8 cellular contexts compared by ENCODE assay signal in the genomic region with DNA sequence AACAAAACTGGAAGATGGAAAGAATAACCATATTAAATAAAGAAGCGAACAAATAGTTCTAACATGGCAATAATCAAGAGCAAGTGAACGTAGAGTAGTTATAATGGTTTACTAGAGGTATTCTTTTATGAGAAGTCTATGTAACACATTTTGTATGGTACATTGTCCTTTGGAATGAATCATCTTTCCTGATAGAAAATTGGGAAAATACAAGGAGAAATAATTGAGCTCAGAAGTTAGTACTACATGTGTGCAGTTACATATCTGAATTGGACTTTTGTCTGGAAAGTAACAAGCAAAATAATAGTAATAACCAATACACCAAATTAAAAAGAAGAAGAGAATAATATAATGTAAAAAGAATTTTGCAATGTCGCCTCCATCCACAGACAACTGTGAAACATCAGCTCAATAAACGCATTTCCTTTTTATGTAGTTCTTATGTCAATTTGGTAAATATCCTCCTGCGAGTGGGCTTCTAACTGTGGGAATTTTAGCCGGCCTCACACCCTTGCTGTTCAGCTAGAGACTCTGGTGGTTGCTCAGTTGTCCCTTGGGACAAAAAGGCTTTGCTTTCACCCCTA. TPM values are rescaled to one million over a fixed set of nuclear protein-coding genes. Genes with fewer than 3 reads are reported as not detected.
A peak's percentile ranks its signal among the peaks of the same experiment; 100 is the strongest.
DNase-seq lines count a peak whose midpoint lies in the region; ATAC-seq and TF ChIP-seq lines count a peak whose summit lies in the region.

No MANE protein-coding gene starts in this region.

- H3K27me3 ChIP-seq in BLaER1: no peaks in the 10 kb centered on the region
- no peaks in the 10 kb centered on the region for H3K27me3 ChIP-seq in Loucy (ENCODE audit: insufficient read depth, low read length, poor library complexity, severe bottlenecking)
- no peaks in the 10 kb centered on the region for H3K27me3 ChIP-seq in mammary epithelial cell (ENCODE audit: insufficient read depth, low read length)
- no peaks in the 10 kb centered on the region for H3K27me3 ChIP-seq in neural cell (ENCODE audit: insufficient read depth, low read depth, low read length)

- in situ Hi-C loops in mammary epithelial cell (cut with MboI; ENCODE audit: low sequenced_read_pairs in 2 of 2): no loop called here

- peak overlapping the region; percentile 98 for H3K4me3 ChIP-seq in BLaER1
- peak overlapping the region; percentile 97 for H3K4me3 ChIP-seq in Loucy (ENCODE audit: low read length, poor library complexity, severe bottlenecking)
- peak overlapping the region in 1 of 3 experiments; percentile 81 for H3K4me3 ChIP-seq in mammary epithelial cell (replicated peaks in 1 of 3; ENCODE audit: insufficient read depth in 1 of 3, low read depth in 2 of 3, low read length in 3 of 3)
- H3K4me3 ChIP-seq in neural cell (ENCODE audit: low read length): peak overlapping the region; percentile 100

- H3K9me2 ChIP-seq in Loucy (replicated peaks; ENCODE audit: low read depth, low read length) (no peaks in the 10 kb centered on the region), neural cell (ENCODE audit: insufficient read depth, low read length) (no peaks in the 10 kb centered on the region)

- peaks cover 25% of the 10 kb centered on the region for H3K79me2 ChIP-seq in Loucy (ENCODE audit: insufficient read depth, low read length)
- H3K79me2 ChIP-seq in mammary epithelial cell (ENCODE audit: insufficient read depth, low read length): peaks cover 19% of the 10 kb centered on the region
- peaks cover 75% of the 10 kb centered on the region for H3K79me2 ChIP-seq in neural cell (replicated peaks; ENCODE audit: insufficient read depth, low read length)

- dilution Hi-C loops in mammary epithelial cell (cut with HindIII; ENCODE audit: low sequenced_read_pairs): loop anchor here (10.0 kb wide), 1 partner anchor 125 kb away; a partner anchor contains a TSS

- H3F3A ChIP-seq in Loucy (ENCODE audit: low read depth) (peaks cover 5% of the 10 kb centered on the region), neural cell (ENCODE audit: insufficient read depth, low read length, poor library complexity, severe bottlenecking) (peaks cover 7% of the 10 kb centered on the region)

- peaks cover 19% of the 10 kb centered on the region for H3K36me3 ChIP-seq in BLaER1
- peaks cover 14% of the 10 kb centered on the region for H3K36me3 ChIP-seq in Loucy (ENCODE audit: insufficient read depth, low read length)
- peaks cover 5% of the 10 kb centered on the region for H3K36me3 ChIP-seq in mammary epithelial cell (ENCODE audit: insufficient read depth, low read length)
- H3K36me3 ChIP-seq in neural cell (ENCODE audit: insufficient read depth, low read length): peaks cover 9% of the 10 kb centered on the region

- no TSS peak for BruUV-seq in mammary epithelial cell (replicated peaks; lab: Mats Ljungman, UMichigan)

- CTCF ChIA-PET in mammary epithelial cell (lab: Charles Lee; ENCODE audit: low non-redundant PET): interaction anchor here (0.6 kb wide), 1 partner anchor 97 kb away, joined by 3 read pairs; no protein-coding TSS in a partner anchor

- intact Hi-C loops in mammary epithelial cell (cut with micrococcal nuclease): loop anchor here (2.0 kb wide), 2 partner anchors 33 to 59 kb away; a partner anchor contains a TSS

- H3K9ac ChIP-seq in BLaER1: peak overlapping the region; percentile 75; the same call in 1 of the 2 replicates
- H3K9ac ChIP-seq in Loucy (ENCODE audit: low read depth, low read length, poor library complexity, severe bottlenecking): peak overlapping the region; percentile 92
- H3K9ac ChIP-seq in mammary epithelial cell (ENCODE audit: insufficient read depth, low read length): no peak overlapping the region
- peak overlapping the region; percentile 88 for H3K9ac ChIP-seq in neural cell (ENCODE audit: low read length)

- H3K9me3 ChIP-seq in BLaER1 (no peaks in the 10 kb centered on the region), Loucy (ENCODE audit: insufficient read depth, low read depth, low read length) (no peaks in the 10 kb centered on the region), mammary epithelial cell (replicated peaks; ENCODE audit: insufficient read depth, low read length) (no peaks in the 10 kb centered on the region), neural cell (ENCODE audit: low read length) (no peaks in the 10 kb centered on the region)

- WGBS in mammary epithelial cell (ENCODE audit: low coverage, missing lambda C conversion rate): 83% methylated on average over 6 of the region's 6 CpGs

- H3K4me1 ChIP-seq in BLaER1 (peaks cover 25% of the 10 kb centered on the region), Loucy (ENCODE audit: insufficient read depth, low read length, poor library complexity, severe bottlenecking) (peaks cover 18% of the 10 kb centered on the region), mammary epithelial cell (ENCODE audit: insufficient read depth, low read length) (peaks cover 16% of the 10 kb centered on the region)

- ATAC-seq in HG03565 (IDR thresholded peaks at IDR 0.05; ENCODE audit: unreplicated experiment): no peak

- TF ChIP-seq CTCF in Loucy (conservative IDR thresholded peaks at IDR 0.05; ENCODE audit: low read length) (no peak), mammary epithelial cell (conservative IDR thresholded peaks at IDR 0.05 in 1 of 2, IDR thresholded peaks at IDR 0.05 in 1 of 2; ENCODE audit: extremely low read depth in 1 of 2, insufficient read depth in 1 of 2, low read depth in 1 of 2, low read length in 2 of 2) (no peak), neural cell (IDR thresholded peaks at IDR 0.05; ENCODE audit: poor library complexity, severe bottlenecking) (no peak)

- no peak for DNase-seq in mammary epithelial cell
- no peak for DNase-seq in stimulated activated CD4-positive, alpha-beta T cell treated with anti-CD3 and anti-CD28 coated beads, Interleukin-4, amount 100 ng/mL, for 24 hours
- no peak for DNase-seq in T1000 (lab: John Stamatoyannopoulos, UW)
- DNase-seq in germinal center (ENCODE audit: low spot score): no peak

- peak overlapping the region; percentile 92; the same call in 1 of the 2 replicates for H2AFZ ChIP-seq in Loucy (ENCODE audit: low read length)
- H2AFZ ChIP-seq in mammary epithelial cell (ENCODE audit: low read depth, low read length): no peak overlapping the region
- H2AFZ ChIP-seq in neural cell (ENCODE audit: low read depth, low read length): no peak overlapping the region

- H4K20me1 ChIP-seq in BLaER1 (peaks cover 19% of the 10 kb centered on the region), Loucy (ENCODE audit: insufficient read depth, low read length, poor library complexity, severe bottlenecking) (peaks cover 17% of the 10 kb centered on the region), mammary epithelial cell (ENCODE audit: insufficient read depth, low read length) (no peaks in the 10 kb centered on the region), neural cell (ENCODE audit: insufficient read depth) (peaks cover 33% of the 10 kb centered on the region)

- H3K4me2 ChIP-seq in BLaER1 (peak overlapping the region; percentile 82), Loucy (ENCODE audit: low read depth, low read length, poor library complexity, severe bottlenecking) (peak overlapping the region; percentile 85), mammary epithelial cell (ENCODE audit: insufficient read depth, low read depth, low read length) (peak overlapping the region; percentile 77), neural cell (ENCODE audit: low read length) (peak overlapping the region; percentile 100)

- TF ChIP-seq RAD21 in neural cell (conservative IDR thresholded peaks at IDR 0.05): no peak

- peak overlapping the region; percentile 83 for H3K27ac ChIP-seq in BLaER1
- peak overlapping the region; percentile 31 for H3K27ac ChIP-seq in mammary epithelial cell (ENCODE audit: insufficient read depth, low read depth, low read length)
- peak overlapping the region; percentile 100 for H3K27ac ChIP-seq in neural cell (ENCODE audit: low read length)

- no peak for TF ChIP-seq EP300 in neural cell (conservative IDR thresholded peaks at IDR 0.05; ENCODE audit: poor library complexity, severe bottlenecking)

TF ChIP-seq in neural cell, 6 proteins besides CTCF, POLR2A, EP300 and RAD21:
- TF ChIP-seq POLR2AphosphoS5 (IDR thresholded peaks at IDR 0.05) (no peak), TAF1 (IDR thresholded peaks at IDR 0.05; ENCODE audit: low read depth) (no peak), MXI1 (conservative IDR thresholded peaks at IDR 0.05; ENCODE audit: poor library complexity, severe bottlenecking) (no peak), SMC3 (conservative IDR thresholded peaks at IDR 0.05; ENCODE audit: poor library complexity) (no peak), EZH2 (IDR thresholded peaks at IDR 0.05; ENCODE audit: borderline replicate concordance, insufficient read depth, low read length, poor library complexity, severe bottlenecking) (no peak)

RNA-seq across cellular contexts. Expression of a gene that starts 0.9 kb away (rescaled TPM):
- total RNA-seq in mammary epithelial cell: 100 to 1,000 TPM; 194 to 540 TPM
- polyA plus RNA-seq in mammary epithelial cell (680 TPM), neural cell (14,333 and 15,501 TPM in 2 replicates)
- polyA minus RNA-seq in mammary epithelial cell (1,013 TPM), neural cell (7,980 and 9,115 TPM in 2 replicates)

RNA-seq across cellular contexts. Expression of a gene that starts 58.6 kb away (rescaled TPM):
- 1,000 to 10,000 TPM in 1 of 2 donors, 100 to 1,000 TPM in 1; 591 to 1,181 TPM for total RNA-seq in mammary epithelial cell
- polyA plus RNA-seq in mammary epithelial cell (4,306 TPM), neural cell (573 and 605 TPM in 2 replicates)
- polyA minus RNA-seq in mammary epithelial cell (2,687 TPM), neural cell (371 and 430 TPM in 2 replicates)

Comparison
In these comparisons a context has a peak if more than half of its experiments do, and no peak if none do; other contexts are left out.
1. H3K27ac ChIP-seq: peak in every context shown above with its lines; median percentile 100 in neural cell; 83 in BLaER1; 31 in mammary epithelial cell.
2. RNA of a gene that starts 0.9 kb away (polyA plus RNA-seq): 14,333 to 15,501 TPM in neural cell; 680 TPM in mammary epithelial cell (single experiment); every median in the first group is over 10 times any median in the second.
3. Peak in every context shown above with its lines, with median percentiles within 50 percentile points of each other: H3K4me2 ChIP-seq.